Comparison of ENCODE assay signal across 22 cellular contexts in genomic region chr7:111642373-111642772, GRCh38.
"Had no signal": no experiment of that assay in that cellular context is flagged by ENCODE, and none has a peak within 500 bp of the region (broad histone marks: within the 10 kb centered on the region; RNA-seq: fewer than 3 reads in every experiment).

No MANE protein-coding gene starts in this region.

- H3K27me3 ChIP-seq: SJCRH30 had no signal

- H3K36me3 Mint-ChIP-seq: IgD-negative memory B cell had no signal

- H3K27ac Mint-ChIP-seq: IgD-negative memory B cell had no signal

- ATAC-seq: Panc1, PC-3, Right ventricle myocardium inferior, SK-N-SH treated with all-trans-retinoic acid at 6 μM for 48 hours had no signal

- H3K27ac ChIP-seq: SJCRH30 had no signal

- H3K9me3 ChIP-seq: SJCRH30 had no signal

- DNase-seq: KBM-7; MV-4-11; NCI-H1048; NCI-H1105; NCI-H1417 treated with DMSO at 0.1 percent for 48 hours; NCI-H146; NCI-H1694 treated with DMSO at 0.1 percent for 48 hours; NCI-H1930; NCI-H2081; NCI-H2107; NCI-H2227 treated with DMSO at 0.1 percent for 48 hours; NCI-H524; NCI-H526 treated with DMSO at 0.1 percent for 48 hours; NCI-H748 treated with DMSO at 0.1 percent for 48 hours; NK-92 treated with Interleukin-12 subunit alpha and Interleukin-12 subunit beta, amount 100 ng/mL, for 24 hours; PC-3; SHP77 treated with DMSO at 0.1 percent for 48 hours; SJCRH30 had no signal

- H3K4me3 ChIP-seq: SJCRH30 had no signal

- H3K4me3 Mint-ChIP-seq: IgD-negative memory B cell had no signal

- H3K36me3 ChIP-seq: SJCRH30 had no signal
